In the genomic region with DNA sequence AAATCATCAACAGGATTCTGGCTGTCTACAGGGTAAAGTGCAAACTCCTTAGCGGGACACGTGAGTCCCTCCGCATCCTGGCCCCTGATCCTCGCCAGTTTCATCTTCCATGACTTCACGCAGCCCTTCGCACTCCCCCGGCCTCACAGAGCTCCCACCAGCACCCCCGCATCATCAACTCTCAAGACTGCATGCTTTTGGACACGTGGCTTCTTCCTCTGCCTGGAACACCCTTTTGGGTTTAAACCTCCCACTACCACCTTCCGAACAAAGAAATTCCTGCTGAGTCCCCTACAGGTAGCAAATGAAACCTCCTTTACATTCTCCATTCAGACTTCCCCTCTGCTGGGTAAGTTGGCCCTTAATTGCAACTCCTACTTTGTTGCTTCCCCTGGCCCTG, we compare ENCODE assay signal across 15 cellular contexts. TPM values are rescaled to one million over a fixed set of nuclear protein-coding genes. Genes with fewer than 3 reads are reported as not detected.
DNase-seq lines count a peak whose midpoint lies in the region; ATAC-seq, FAIRE-seq and TF ChIP-seq lines count a peak whose summit lies in the region.
"Had no signal": no experiment of that assay in that cellular context is flagged by ENCODE, and none has a peak within 500 bp of the region (broad histone marks: within the 10 kb centered on the region; RNA-seq: fewer than 3 reads in every experiment).

No MANE protein-coding gene starts in this region.

- H3K79me2 ChIP-seq in H1 (ENCODE audit: control insufficient read depth in 1 of 2, insufficient read depth in 2 of 2, low read length in 2 of 2) (no peaks in the 10 kb centered on the region), Karpas-422 (ENCODE audit: low read length) (no peaks in the 10 kb centered on the region)

- CTCF ChIA-PET in IMR-90 (lab: Yijun Ruan, JAX) = no interaction called here
- CTCF ChIA-PET in H1 (lab: Charles Lee; ENCODE audit: partially characterized antibody) = interaction anchor here (0.5 to 2.1 kb wide), 4 partner anchors 8 to 19 kb away, joined by 3 to 5 read pairs (median 4); no protein-coding TSS in a partner anchor

- H3K14ac ChIP-seq in IMR-90 (replicated peaks; ENCODE audit: low read depth, low read length) (no peak overlapping the region), H1 (ENCODE audit: insufficient read length) (no peak overlapping the region)

- H3K23me2 ChIP-seq in H1 (ENCODE audit: low read depth, low read length) = 0 out of 2 replicates have a peak, but pooled peaks cover 2% of the 10 kb centered on the region

- dilution Hi-C loops in IMR-90 (cut with HindIII; ENCODE audit: low sequenced_read_pairs, unreplicated experiment) = no loop called here

- no peak overlapping the region for H3K4ac ChIP-seq in IMR-90 (ENCODE audit: low read depth, low read length)
- H3K4ac ChIP-seq in H1 (replicated peaks; ENCODE audit: insufficient read length, low read depth, low read length) = no peak overlapping the region

- peak overlapping the region; percentile 48 for H2AK9ac ChIP-seq in IMR-90 (replicated peaks; ENCODE audit: low read depth, low read length, poor library complexity)

- H3K27me3 ChIP-seq in IMR-90 (ENCODE audit: control insufficient read depth, insufficient read depth, low read length) = peaks cover 8% of the 10 kb centered on the region
- peaks cover 0 to 5% (median 3%) of the 10 kb centered on the region in 4 experiments; a peak in 3 of 7 replicates for H3K27me3 ChIP-seq in H1 (replicated peaks in 1 of 4; ENCODE audit: control insufficient read depth in 3 of 4, extremely low read depth in 1 of 4, insufficient read depth in 3 of 4, low read length in 3 of 4)
- H3K27me3 ChIP-seq in uterus = no peaks in the 10 kb centered on the region
- no peaks in the 10 kb centered on the region for H3K27me3 ChIP-seq in Karpas-422 (ENCODE audit: low read length)

- H3K9me2 ChIP-seq in Karpas-422 (replicated peaks; ENCODE audit: insufficient read depth, low read length) = no peaks in the 10 kb centered on the region

- H3K23ac ChIP-seq in IMR-90 (ENCODE audit: low read depth, low read length) (no peak overlapping the region), H1 (ENCODE audit: insufficient read length) (no peak overlapping the region)

- H4K20me1 ChIP-seq in IMR-90 (ENCODE audit: insufficient read depth, low read length) (no peaks in the 10 kb centered on the region), H1 (replicated peaks in 1 of 2; ENCODE audit: control insufficient read depth in 1 of 2, insufficient read depth in 2 of 2, low read length in 2 of 2) (no peaks in the 10 kb centered on the region), Karpas-422 (ENCODE audit: insufficient read depth, low read depth, low read length) (no peaks in the 10 kb centered on the region)

- H2AFZ ChIP-seq in IMR-90 (replicated peaks; ENCODE audit: low read length, poor library complexity) = peak overlapping the region; percentile 35
- H2AFZ ChIP-seq in H1 (ENCODE audit: low read length) = peak overlapping the region; percentile 87
- no peak overlapping the region for H2AFZ ChIP-seq in Karpas-422 (ENCODE audit: low read length)

- no peak overlapping the region for H2BK15ac ChIP-seq in IMR-90 (ENCODE audit: low read depth, low read length)
- no peak overlapping the region for H2BK15ac ChIP-seq in H1 (ENCODE audit: low read length)

- BruUV-seq in IMR-90 (replicated peaks; lab: Mats Ljungman, UMichigan) = no TSS peak

- in situ Hi-C loops in IMR-90 (cut with MboI; ENCODE audit: low sequenced_read_pairs) = no loop called here

- TF ChIP-seq RAD21 in IMR-90 (IDR thresholded peaks at IDR 0.05; ENCODE audit: low read length) (no peak), H1 (IDR thresholded peaks at IDR 0.05 in 1 of 2, conservative IDR thresholded peaks at IDR 0.05 in 1 of 2; ENCODE audit: low read depth in 2 of 2, low read length in 2 of 2) (0 out of 4 replicates have a peak, but pooled peaks of 1 of the 2 experiments have one; percentile 5)

- no peak overlapping the region for H3K56ac ChIP-seq in IMR-90 (ENCODE audit: extremely low read depth, insufficient read depth, low read length)
- H3K56ac ChIP-seq in H1 (replicated peaks; ENCODE audit: insufficient read length, low read depth, low read length) = no peak overlapping the region

- no peak for FAIRE-seq in H1 (lab: Jason Lieb, UNC)

- H3K9me3 Mint-ChIP-seq in mesothelial cell of epicardium = peaks cover 6% of the 10 kb centered on the region
- H3K9me3 Mint-ChIP-seq in activated T-cell treated with anti-CD3 and anti-CD28 coated beads, Interleukin-2, amount 50 U/mL, for 24 hours = no peaks in the 10 kb centered on the region
- H3K9me3 Mint-ChIP-seq: CD4-positive, alpha-beta T cell had no signal

- no peaks in the 10 kb centered on the region for H3K4me1 ChIP-seq in IMR-90 (ENCODE audit: control insufficient read depth, insufficient read depth, low read length)
- peaks cover 0 to 7% (median 4%) of the 10 kb centered on the region in 4 experiments; a peak in 5 of 7 replicates for H3K4me1 ChIP-seq in H1 (replicated peaks in 1 of 4; ENCODE audit: control insufficient read depth in 3 of 4, insufficient read depth in 4 of 4, low read length in 3 of 4)
- H3K4me1 ChIP-seq in uterus = peaks cover 0 to 3% of the 10 kb centered on the region in 2 donors
- peaks cover 3% of the 10 kb centered on the region; the same call in 1 of the 2 replicates for H3K4me1 ChIP-seq in Karpas-422 (ENCODE audit: low read length)

- H3K9me3 ChIP-seq in IMR-90 (ENCODE audit: control insufficient read depth, insufficient read depth, low read length) (no peaks in the 10 kb centered on the region; the same call in 1 of the 2 replicates), H1 (ENCODE audit: insufficient read depth in 2 of 2, low read depth in 1 of 2, low read length in 1 of 2) (no peaks in the 10 kb centered on the region), uterus (no peaks in the 10 kb centered on the region), Karpas-422 (ENCODE audit: low read length) (no peaks in the 10 kb centered on the region)

- H3K9ac ChIP-seq in IMR-90 (ENCODE audit: low read depth, low read length) (no peak overlapping the region), H1 (replicated peaks in 1 of 4; ENCODE audit: extremely low read depth in 1 of 4, low read depth in 3 of 4, low read length in 3 of 4) (no peak overlapping the region), Karpas-422 (ENCODE audit: low read length) (no peak overlapping the region)

- no peaks in the 10 kb centered on the region for H3K36me3 Mint-ChIP-seq in mesothelial cell of epicardium
- H3K36me3 Mint-ChIP-seq in activated T-cell treated with anti-CD3 and anti-CD28 coated beads, Interleukin-2, amount 50 U/mL, for 24 hours (ENCODE audit: low read depth) = no peaks in the 10 kb centered on the region

- H4K8ac ChIP-seq in IMR-90 (ENCODE audit: low read depth in 2 of 2, low read length in 2 of 2) (no peak overlapping the region), H1 (ENCODE audit: extremely low read depth, insufficient read depth, low read length) (peak overlapping the region; percentile 53)

- H2AK5ac ChIP-seq in IMR-90 (ENCODE audit: low read depth, low read length) = no peak overlapping the region
- no peak overlapping the region for H2AK5ac ChIP-seq in H1 (ENCODE audit: low read depth, low read length)

- no peak for TF ChIP-seq POLR2A in IMR-90 (IDR thresholded peaks at IDR 0.05; ENCODE audit: low read depth, low read length)
- no peak for TF ChIP-seq POLR2A in H1 (IDR thresholded peaks at IDR 0.05; ENCODE audit: control extremely low read depth in 1 of 2, low read depth in 2 of 2, low read length in 2 of 2)
- TF ChIP-seq POLR2A in uterus (IDR thresholded peaks at IDR 0.05) = no peak

- ATAC-seq in IMR-90 (ENCODE audit: low read depth) = no peak; the same call in 1 of the 2 replicates

- POLR2A ChIA-PET in IMR-90 (lab: Charles Lee; ENCODE audit: unreplicated experiment) = no interaction called here
- POLR2A ChIA-PET in H1 (lab: Charles Lee; ENCODE audit: partially characterized antibody) = interaction anchor here (1.1 kb wide), 1 partner anchor 12 kb away, joined by 4 read pairs; the partner anchor contains the start of gene EIF3M

- H4K91ac ChIP-seq in IMR-90 (ENCODE audit: insufficient read depth, low read depth, low read length) = no peak overlapping the region
- peak overlapping the region; percentile 12 for H4K91ac ChIP-seq in H1 (replicated peaks; ENCODE audit: insufficient read length, low read length)

- TF ChIP-seq CTCF in IMR-90 (conservative IDR thresholded peaks at IDR 0.05; ENCODE audit: low read depth, low read length) (no peak), H1 (IDR thresholded peaks at IDR 0.05; ENCODE audit: control extremely low read depth in 1 of 3, insufficient read depth in 1 of 3, low read depth in 1 of 3, low read length in 3 of 3) (peak in 2 of 3 experiments; percentile 26 to 27; a peak in 2 of 4 replicates), mesothelial cell of epicardium (IDR thresholded peaks at IDR 0.05; ENCODE audit: unreplicated experiment) (no peak), uterus (IDR thresholded peaks at IDR 0.05) (no peak)

- H3K4me3 ChIP-seq in IMR-90 (ENCODE audit: insufficient read depth, low read depth, low read length) = no peak overlapping the region
- no peak overlapping the region for H3K4me3 ChIP-seq in H1 (ENCODE audit: extremely low read depth in 1 of 4, insufficient read depth in 2 of 4, low read depth in 3 of 4, low read length in 4 of 4)
- H3K4me3 ChIP-seq in uterus = no peak overlapping the region
- H3K4me3 ChIP-seq in Karpas-422 (ENCODE audit: low read length) = no peak overlapping the region

- 17% methylated on average over 8 of the region's 10 CpGs; no CpG with 5 or more reads in 1 of the 2 experiments for WGBS in IMR-90 (ENCODE audit: extremely low coverage in 2 of 2, insufficient read length in 1 of 2), 2 experiments
- 65% methylated on average over 10 of the region's 10 CpGs; no CpG with 5 or more reads in 1 of the 2 experiments for WGBS in H1 (ENCODE audit: extremely low coverage in 1 of 2, insufficient coverage in 1 of 2, insufficient read length in 1 of 2, insufficient replicate concordance in 2 of 2, low coverage in 1 of 2, low lambda C conversion rate in 2 of 2, missing lambda C conversion rate in 1 of 2), 2 experiments

- no peak overlapping the region for H3K27ac ChIP-seq in IMR-90 (ENCODE audit: insufficient read depth, low read length)
- H3K27ac ChIP-seq in H1 (ENCODE audit: low read depth, low read length) = no peak overlapping the region
- H3K27ac ChIP-seq in uterus = peak overlapping the region in 1 of 2 donors; percentile 8
- H3K27ac ChIP-seq in Karpas-422 (ENCODE audit: low read length) = no peak overlapping the region

- H4K5ac ChIP-seq in IMR-90 (ENCODE audit: low read depth, low read length) (no peak overlapping the region), H1 (ENCODE audit: insufficient read length, low read depth, low read length) (no peak overlapping the region)

- H3K27ac Mint-ChIP-seq in mesothelial cell of epicardium = peak overlapping the region; percentile 24
- H3K27ac Mint-ChIP-seq in activated T-cell treated with anti-CD3 and anti-CD28 coated beads, Interleukin-2, amount 50 U/mL, for 24 hours = no peak overlapping the region
- H3K27ac Mint-ChIP-seq: B cell; CD4-positive, alpha-beta T cell had no signal

- intact Hi-C loops in IMR-90 (cut with micrococcal nuclease) = no loop called here
- intact Hi-C loops in uterus (cut with DNase I; ENCODE audit: low total_unique reads) = no loop called here

- DNase-seq in IMR-90 (no peak), H1 (ENCODE audit: low read depth in 1 of 2, low spot score in 2 of 2) (peak in 1 of 2 experiments; percentile 53), mesothelial cell of epicardium (ENCODE audit: low spot score in 2 of 2, unreplicated experiment in 2 of 2) (no peak), uterus (peak; percentile 36 to 43), ureter (ENCODE audit: low spot score) (no peak), Karpas-422 (no peak)
- DNase-seq in activated T-cell treated with anti-CD3 and anti-CD28 coated beads, Interleukin-2, amount 50 U/mL, for 24 hours = no peak
- DNase-seq: CD4-positive, alpha-beta T cell; DMS53; GOT3; NCI-H187 treated with DMSO at 0.1 percent for 48 hours; NK-92 treated with Interleukin-12 subunit alpha and Interleukin-12 subunit beta, amount 100 ng/mL, for 24 hours; OCI-M1; SHP77 treated with DMSO at 0.1 percent for 48 hours had no signal

- H2BK5ac ChIP-seq in IMR-90 (ENCODE audit: low read depth, low read length, poor library complexity, severe bottlenecking) = no peak overlapping the region
- no peak overlapping the region for H2BK5ac ChIP-seq in H1 (ENCODE audit: low read depth, low read length)

- H3K4me2 ChIP-seq in IMR-90 (ENCODE audit: low read depth, low read length) (peak overlapping the region; percentile 40; the same call in 1 of the 2 replicates), H1 (ENCODE audit: insufficient read depth in 1 of 2, low read depth in 2 of 2, low read length in 2 of 2) (peak overlapping the region in 1 of 2 experiments; percentile 30; a peak in 1 of 4 replicates), Karpas-422 (ENCODE audit: low read depth, low read length, poor library complexity, severe bottlenecking) (no peak overlapping the region)

- peaks cover 43% of the 10 kb centered on the region for H3K4me1 Mint-ChIP-seq in mesothelial cell of epicardium
- peaks cover 12% of the 10 kb centered on the region for H3K4me1 Mint-ChIP-seq in activated T-cell treated with anti-CD3 and anti-CD28 coated beads, Interleukin-2, amount 50 U/mL, for 24 hours (ENCODE audit: low read depth)

- H3K79me1 ChIP-seq in IMR-90 (ENCODE audit: low read depth in 1 of 2, low read length in 2 of 2) (no peaks in the 10 kb centered on the region), H1 (ENCODE audit: low read depth, low read length) (no peaks in the 10 kb centered on the region)

- no peak for TF ChIP-seq EP300 in H1 (IDR thresholded peaks at IDR 0.05; ENCODE audit: borderline replicate concordance in 1 of 2, low read depth in 2 of 2, low read length in 2 of 2)

- H3K18ac ChIP-seq in IMR-90 (ENCODE audit: low read depth, low read length) (no peak overlapping the region), H1 (ENCODE audit: extremely low read depth, low read length) (no peak overlapping the region)

- H2BK120ac ChIP-seq in IMR-90 (ENCODE audit: low read depth, low read length) (no peak overlapping the region), H1 (replicated peaks; ENCODE audit: low read depth, low read length) (no peak overlapping the region)

- no peak overlapping the region for H2BK12ac ChIP-seq in H1 (ENCODE audit: low read depth, low read length)

- H3K4me3 Mint-ChIP-seq in mesothelial cell of epicardium = no peak overlapping the region
- H3K4me3 Mint-ChIP-seq in activated T-cell treated with anti-CD3 and anti-CD28 coated beads, Interleukin-2, amount 50 U/mL, for 24 hours = no peak overlapping the region
- H3K4me3 Mint-ChIP-seq: B cell; CD4-positive, alpha-beta T cell had no signal

- no peaks in the 10 kb centered on the region for H3K36me3 ChIP-seq in IMR-90 (ENCODE audit: control insufficient read depth, insufficient read depth, low read length)
- no peaks in the 10 kb centered on the region for H3K36me3 ChIP-seq in H1 (ENCODE audit: control insufficient read depth in 2 of 4, insufficient read depth in 4 of 4, low read length in 3 of 4)
- no peaks in the 10 kb centered on the region for H3K36me3 ChIP-seq in uterus
- H3K36me3 ChIP-seq in Karpas-422 (ENCODE audit: insufficient read depth, low read length) = no peaks in the 10 kb centered on the region

- peaks cover 10% of the 10 kb centered on the region for H3K27me3 Mint-ChIP-seq in mesothelial cell of epicardium (ENCODE audit: low read depth)
- H3K27me3 Mint-ChIP-seq in activated T-cell treated with anti-CD3 and anti-CD28 coated beads, Interleukin-2, amount 50 U/mL, for 24 hours = peaks cover 7% of the 10 kb centered on the region

- H3K9me1 ChIP-seq in IMR-90 (ENCODE audit: insufficient read depth, low read length) = no peaks in the 10 kb centered on the region

- H2BK20ac ChIP-seq in IMR-90 (ENCODE audit: low read depth, low read length) (no peak overlapping the region), H1 (ENCODE audit: low read length) (no peak overlapping the region)

RNA-seq across cellular contexts. Expression of gene EIF3M, which starts 12.6 kb away (rescaled TPM):
- total RNA-seq in IMR-90 (2012; rRNA removed) (466 and 781 TPM in 2 replicates), mesothelial cell of epicardium (440 to 458 TPM (median 454 TPM) in 3 replicates), uterus (100 to 1,000 TPM in 3 of 4 donors, 10 to 100 TPM in 1; 96.8 to 611 (median 225) TPM), ureter (226 TPM)
- polyA plus RNA-seq in IMR-90 (2012; rRNA removed) (310 and 376 TPM in 2 replicates), H1 (2011; rRNA removed) (182 and 302 TPM in 2 replicates)
- 83.2 and 309 TPM in 2 replicates for polyA plus RNA-seq in IMR-90 (2012; cell fraction: cytosol; rRNA removed)
- polyA plus RNA-seq in IMR-90 (2012; cell fraction: nucleus; rRNA removed; ENCODE audit: low replicate concordance) = 22.2 and 200 TPM in 2 replicates
- 413 and 444 TPM in 2 replicates for total RNA-seq in H1 (2021; fragmentation: NEBNext Ultra II Directional; extraction: Animal tissue kit (Norgen Biotek cat#: 25700))
- polyA plus RNA-seq in H1 (2011; cell fraction: cytosol; rRNA removed) = 485 TPM
- polyA plus RNA-seq in H1 (2011; cell fraction: nucleus; rRNA removed) = 90.3 TPM
- 354 to 622 TPM (median 455 TPM) in 4 replicates for polyA plus RNA-seq in H1 (2012, experiment 1 of 2)
- polyA plus RNA-seq in H1 (2012, experiment 2 of 2) = 55.4 TPM
- polyA plus RNA-seq in H1 (2013, experiment 1 of 2) = 498 TPM
- 489 TPM for polyA plus RNA-seq in H1 (2013, experiment 2 of 2)
- polyA minus RNA-seq in H1 (2011; rRNA and poly(A)+ RNA removed) = 147 and 208 TPM in 2 replicates
- 120 TPM for polyA minus RNA-seq in H1 (2011; cell fraction: cytosol; rRNA and poly(A)+ RNA removed)
- 81.5 TPM for polyA minus RNA-seq in H1 (2011; cell fraction: nucleus; rRNA and poly(A)+ RNA removed)
- 638 and 873 TPM in 2 replicates for total RNA-seq in Karpas-422 (2014; rRNA removed; shearing (Covaris generic); ENCODE audit: low replicate concordance)

Comparison
In these comparisons a context has a peak if more than half of its experiments do, and no peak if none do; other contexts are left out.
1. DNase-seq: peak in uterus (2 of 2); none in IMR-90 (single experiment), mesothelial cell of epicardium (0 of 2), ureter (single experiment), activated T-cell treated with anti-CD3 and anti-CD28 coated beads, Interleukin-2, amount 50 U/mL, for 24 hours (single experiment) and Karpas-422 (single experiment).
2. CTCF ChIP-seq: peak in H1 (2 of 3); none in IMR-90 (single experiment), mesothelial cell of epicardium (single experiment) and uterus (0 of 4).